Comparison of ENCODE assay signal across 8 cellular contexts in the genomic region with DNA sequence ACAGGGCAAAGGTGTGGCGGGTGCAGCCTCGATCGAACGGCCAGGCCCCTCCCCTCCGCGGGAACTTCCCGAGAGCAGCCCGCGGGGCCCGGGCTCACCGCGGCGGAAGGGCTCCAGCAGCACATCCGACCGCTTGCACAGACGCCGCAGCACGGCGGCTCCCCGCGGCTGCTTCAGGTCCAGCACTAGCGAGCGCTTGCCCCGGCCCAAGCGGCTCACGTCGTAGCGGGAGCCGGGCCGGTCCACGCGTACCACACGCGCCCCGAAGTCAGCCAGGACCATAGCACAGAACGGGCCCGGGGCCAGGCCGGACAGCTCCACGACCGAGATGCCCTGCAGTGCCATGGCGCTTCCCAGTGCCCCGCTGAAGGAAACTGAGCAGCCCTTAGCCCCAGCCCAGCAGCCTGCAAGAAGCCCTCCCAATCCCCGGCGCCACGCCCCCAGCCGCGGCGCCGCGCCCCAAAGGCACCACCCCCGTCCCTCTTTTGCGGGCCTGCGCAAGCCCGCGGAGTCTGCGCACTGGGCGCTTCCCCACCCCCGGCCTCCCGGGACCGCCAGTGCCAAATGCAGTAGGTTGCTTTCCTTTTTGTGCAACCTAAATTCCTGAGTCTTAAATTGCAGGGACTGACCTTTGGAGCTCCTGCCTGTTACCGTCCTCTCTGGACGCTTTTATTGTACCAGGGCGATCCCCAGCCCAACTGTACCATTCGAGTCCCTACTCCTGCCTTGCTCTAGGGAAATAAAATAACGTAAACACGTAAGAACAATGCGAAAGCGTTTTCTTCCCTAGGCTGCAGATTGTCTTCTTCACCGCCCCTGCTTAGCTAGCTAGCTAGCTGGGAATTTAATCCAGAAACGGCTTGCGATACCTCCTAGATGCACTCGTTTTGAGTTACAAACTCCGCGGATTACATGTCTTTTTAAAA. TPM values are rescaled to one million over a fixed set of nuclear protein-coding genes. Genes with fewer than 3 reads are reported as not detected.
DNase-seq lines count a peak whose midpoint lies in the region; TF ChIP-seq lines count a peak whose summit lies in the region.

A gene (minus strand): TSS at position 376 of the 926 bp plus-strand sequence. CDS start 31 bp downstream, at position 345.

- H3K9me3 ChIP-seq in SJSA1 (replicated peaks): no peaks in the 10 kb centered on the region
- H3K9me3 ChIP-seq in suprapubic skin: no peaks in the 10 kb centered on the region

- intact Hi-C loops in activated naive CD4-positive, alpha-beta T cell treated with anti-CD3 and anti-CD28 coated beads for 36 hours (cut with micrococcal nuclease): loop anchor here (1.0 to 10.0 kb wide), 5 partner anchors 33 to 919 kb away; a partner anchor contains a TSS

- H3K27me3 ChIP-seq in SJSA1 (replicated peaks) (no peaks in the 10 kb centered on the region), suprapubic skin (no peaks in the 10 kb centered on the region)

- H3K36me3 ChIP-seq in SJSA1: no peaks in the 10 kb centered on the region
- peaks cover 8% of the 10 kb centered on the region for H3K36me3 ChIP-seq in suprapubic skin

- CTCF ChIA-PET in activated naive CD4-positive, alpha-beta T cell treated with anti-CD3 and anti-CD28 coated beads for 36 hours (lab: Charles Lee): interaction anchor here (1.0 to 2.0 kb wide), 4 partner anchors 11 to 38 kb away, joined by 3 to 7 read pairs (median 4); no protein-coding TSS in a partner anchor

- no peaks in the 10 kb centered on the region for H3K9me3 Mint-ChIP-seq in activated naive CD4-positive, alpha-beta T cell treated with anti-CD3 and anti-CD28 coated beads for 36 hours

- H3K4me3 Mint-ChIP-seq in activated naive CD4-positive, alpha-beta T cell treated with anti-CD3 and anti-CD28 coated beads for 36 hours: peak within 1 kb of the TSS; percentile 75

- H3K27me3 Mint-ChIP-seq in activated naive CD4-positive, alpha-beta T cell treated with anti-CD3 and anti-CD28 coated beads for 36 hours (ENCODE audit: low read depth): no peaks in the 10 kb centered on the region

- WGBS in suprapubic skin: under 1% methylated on average over 56 of the region's 74 CpGs

- H3K4me3 ChIP-seq in HFF-Myc (replicated peaks; ENCODE audit: low read depth, low read length) (peak within 1 kb of the TSS; percentile 58), SJSA1 (peak within 1 kb of the TSS; percentile 68), suprapubic skin (peak within 1 kb of the TSS; percentile 60)

- peak; percentile 89 for DNase-seq in GM04504 (ENCODE audit: low read depth)
- peak; percentile 51 for DNase-seq in HFF-Myc (ENCODE audit: extremely low read depth, low read depth)
- DNase-seq in MV-4-11 (lab: John Stamatoyannopoulos, UW): peak; percentile 78
- DNase-seq in SJSA1 (ENCODE audit: low read depth in 1 of 2, low spot score in 2 of 2): peak; percentile 64 to 77
- peak; percentile 83 for DNase-seq in activated naive CD4-positive, alpha-beta T cell treated with anti-CD3 and anti-CD28 coated beads for 36 hours
- peak; percentile 96 for DNase-seq in germinal center (ENCODE audit: low spot score)
- peak; percentile 57 to 97 (median 92) for DNase-seq in nucleus accumbens (lab: John Stamatoyannopoulos, UW)
- peak; percentile 93 to 96 for DNase-seq in suprapubic skin (ENCODE audit: low spot score in 2 of 2)

- no peak for TF ChIP-seq CTCF in HFF-Myc (IDR thresholded peaks at IDR 0.05; ENCODE audit: low read depth, low read length, missing control alignments)
- TF ChIP-seq CTCF in suprapubic skin (IDR thresholded peaks at IDR 0.05): no peak

- peak within 1 kb of the TSS; percentile 47 for H3K27ac ChIP-seq in SJSA1
- peak within 1 kb of the TSS; percentile 93 for H3K27ac ChIP-seq in suprapubic skin

- TF ChIP-seq EP300 in suprapubic skin (IDR thresholded peaks at IDR 0.05): no peak

- peaks cover 5% of the 10 kb centered on the region for H3K36me3 Mint-ChIP-seq in activated naive CD4-positive, alpha-beta T cell treated with anti-CD3 and anti-CD28 coated beads for 36 hours (ENCODE audit: low read depth)

- peaks cover 26% of the 10 kb centered on the region for H3K4me1 Mint-ChIP-seq in activated naive CD4-positive, alpha-beta T cell treated with anti-CD3 and anti-CD28 coated beads for 36 hours (ENCODE audit: low read depth)

- 0 out of 2 replicates have a peak, but pooled peaks cover 9% of the 10 kb centered on the region for H3K4me1 ChIP-seq in SJSA1 (replicated peaks)
- peaks cover 25% of the 10 kb centered on the region for H3K4me1 ChIP-seq in suprapubic skin

- peak within 1 kb of the TSS; percentile 89 for H3K27ac Mint-ChIP-seq in activated naive CD4-positive, alpha-beta T cell treated with anti-CD3 and anti-CD28 coated beads for 36 hours

- peak in 1 of 2 donors; percentile 47 for TF ChIP-seq POLR2A in suprapubic skin (IDR thresholded peaks at IDR 0.05)

RNA-seq across cellular contexts. Expression of the gene that starts here (rescaled TPM):
- total RNA-seq in SJSA1 (2014; rRNA removed; shearing (Covaris generic)): 3.6 and 5.9 TPM in 2 replicates
- total RNA-seq in activated naive CD4-positive, alpha-beta T cell treated with anti-CD3 and anti-CD28 coated beads for 36 hours: 10 to 100 TPM in 1 of 2 experiments, 1 to 10 TPM in 1; 8.6 to 10.1 TPM
- 10 to 100 TPM in 3 of 4 donors, 1 to 10 TPM in 1; 9.1 to 14.3 (median 11.5) TPM for total RNA-seq in suprapubic skin

Comparison
In these comparisons a context has a peak if more than half of its experiments do, and no peak if none do; other contexts are left out.
1. Peak in every context shown above with its lines: DNase-seq, H3K4me3 ChIP-seq and H3K27ac ChIP-seq.